Comparison of ENCODE assay signal across 1 cellular context in genomic region chr2:63993130-63993584, GRCh38.
A peak's percentile ranks its signal among the peaks of the same experiment; 100 is the strongest.
TF ChIP-seq lines count a peak whose summit lies in the region.
"Not testable (repeated sequence)": the region's sequence is repeated elsewhere in the genome, so short reads cannot be mapped to it uniquely, and the experiment has no call there.

No MANE protein-coding gene starts in this region.

TF ChIP-seq in HepG2, 621 proteins besides CTCF, POLR2A, EP300 and RAD21 (continued from another document and continues in another):
- TF ChIP-seq TRIM24 (CRISPR knock-in tag; IDR thresholded peaks at IDR 0.05) (0 out of 2 replicates have a peak, but pooled peaks have one; percentile 47), NR2F6 (IDR thresholded peaks at IDR 0.05) (0 out of 2 replicates have a peak, but pooled peaks have one; percentile 36), NR2F6 (CRISPR knock-in tag; IDR thresholded peaks at IDR 0.05) (peak; percentile 42; the same call in 1 of the 2 replicates), TBX2 (CRISPR knock-in tag; IDR thresholded peaks at IDR 0.05; ENCODE audit: borderline replicate concordance) (peak; percentile 86; the same call in 1 of the 2 replicates), CREM (IDR thresholded peaks at IDR 0.05) (peak; percentile 68), GABPB1 (CRISPR knock-in tag; IDR thresholded peaks at IDR 0.05) (0 out of 2 replicates have a peak, but pooled peaks have one; percentile 23), BCL6 (CRISPR knock-in tag; IDR thresholded peaks at IDR 0.05) (peak; percentile 62), NR2F2 (IDR thresholded peaks at IDR 0.05; ENCODE audit: borderline replicate concordance, low read depth) (0 out of 2 replicates have a peak, but pooled peaks have one; percentile 18), ZNF878 (CRISPR knock-in tag; IDR thresholded peaks at IDR 0.05) (0 out of 2 replicates have a peak, but pooled peaks have one; percentile 51), SIX1 (CRISPR knock-in tag; IDR thresholded peaks at IDR 0.05; ENCODE audit: borderline replicate concordance) (peak; percentile 56; the same call in 1 of the 2 replicates), ZNF331 (CRISPR knock-in tag; IDR thresholded peaks at IDR 0.05) (peak; percentile 81; the same call in 1 of the 2 replicates), FOXP4 (CRISPR knock-in tag; IDR thresholded peaks at IDR 0.05) (peak; percentile 81), ZNF609 (CRISPR knock-in tag; IDR thresholded peaks at IDR 0.05; ENCODE audit: borderline replicate concordance) (peak; percentile 24; the same call in 1 of the 2 replicates), DPF2 (CRISPR knock-in tag; IDR thresholded peaks at IDR 0.05; ENCODE audit: borderline replicate concordance, low read depth) (peak; percentile 37; the same call in 1 of the 2 replicates), FOXA3 (CRISPR knock-in tag; IDR thresholded peaks at IDR 0.05) (peak; percentile 72), RXRB (CRISPR knock-in tag; IDR thresholded peaks at IDR 0.05; ENCODE audit: borderline replicate concordance) (peak; percentile 77), PHF21A (CRISPR knock-in tag; IDR thresholded peaks at IDR 0.05) (peak; percentile 76; the same call in 1 of the 2 replicates), TEAD3 (CRISPR knock-in tag; optimal IDR thresholded peaks at IDR 0.05; ENCODE audit: borderline replicate concordance) (peak; percentile 98), SRF (IDR thresholded peaks at IDR 0.05; ENCODE audit: low read depth, low read length) (0 out of 2 replicates have a peak, but pooled peaks have one; percentile 6), ZNF780A (CRISPR knock-in tag; IDR thresholded peaks at IDR 0.05) (peak; percentile 57; the same call in 1 of the 2 replicates), FOXO1 (CRISPR knock-in tag; IDR thresholded peaks at IDR 0.05) (peak; percentile 88), HNF1A (IDR thresholded peaks at IDR 0.05; ENCODE audit: low read depth) (0 out of 2 replicates have a peak, but pooled peaks have one; percentile 24), HNF1A (CRISPR knock-in tag; IDR thresholded peaks at IDR 0.05; ENCODE audit: borderline replicate concordance) (peak; percentile 43; the same call in 1 of the 2 replicates), HOXA3 (CRISPR knock-in tag; IDR thresholded peaks at IDR 0.05) (peak; percentile 70; the same call in 1 of the 2 replicates), ZNF761 (CRISPR knock-in tag; conservative IDR thresholded peaks at IDR 0.05) (0 out of 2 replicates have a peak, but pooled peaks have one; percentile 40), RARA (CRISPR knock-in tag; IDR thresholded peaks at IDR 0.05) (peak; percentile 54), IKZF5 (CRISPR knock-in tag; IDR thresholded peaks at IDR 0.05) (peak; percentile 70; the same call in 1 of the 2 replicates), NR2C2 (CRISPR knock-in tag; IDR thresholded peaks at IDR 0.05; ENCODE audit: borderline replicate concordance) (peak; percentile 48; the same call in 1 of the 2 replicates), ZSCAN25 (CRISPR knock-in tag; IDR thresholded peaks at IDR 0.05) (peak; percentile 37; the same call in 1 of the 2 replicates), ZFX (CRISPR knock-in tag; IDR thresholded peaks at IDR 0.05; ENCODE audit: low read depth) (0 out of 2 replicates have a peak, but pooled peaks have one; percentile 13), NFIC (IDR thresholded peaks at IDR 0.05; ENCODE audit: low read length) (peak; percentile 63), KLF9 (CRISPR knock-in tag; IDR thresholded peaks at IDR 0.05; ENCODE audit: low read depth) (peak; percentile 69; the same call in 1 of the 2 replicates), ZMYM4 (CRISPR knock-in tag; IDR thresholded peaks at IDR 0.05) (peak; percentile 70), ZBTB33 (CRISPR knock-in tag; IDR thresholded peaks at IDR 0.05) (0 out of 2 replicates have a peak, but pooled peaks have one; percentile 29), FOXJ3 (CRISPR knock-in tag; IDR thresholded peaks at IDR 0.05; ENCODE audit: borderline replicate concordance) (peak; percentile 69; the same call in 1 of the 2 replicates), ZNF337 (CRISPR knock-in tag; IDR thresholded peaks at IDR 0.05; ENCODE audit: borderline replicate concordance, low read depth) (0 out of 2 replicates have a peak, but pooled peaks have one; percentile 33), ZMYM2 (CRISPR knock-in tag; IDR thresholded peaks at IDR 0.05) (peak; percentile 84), STAG1 (CRISPR knock-in tag; IDR thresholded peaks at IDR 0.05) (peak; percentile 43), ZNF614 (CRISPR knock-in tag; IDR thresholded peaks at IDR 0.05; ENCODE audit: borderline replicate concordance) (peak; percentile 61; the same call in 1 of the 2 replicates), KDM6A (CRISPR knock-in tag; IDR thresholded peaks at IDR 0.05; ENCODE audit: low read depth) (peak; percentile 82), MYPOP (CRISPR knock-in tag; IDR thresholded peaks at IDR 0.05) (peak; percentile 66; the same call in 1 of the 2 replicates), HOMEZ (CRISPR knock-in tag; IDR thresholded peaks at IDR 0.05; ENCODE audit: low read depth) (peak; percentile 87), TOE1 (CRISPR knock-in tag; IDR thresholded peaks at IDR 0.05) (0 out of 2 replicates have a peak, but pooled peaks have one; percentile 70), POGZ (CRISPR knock-in tag; IDR thresholded peaks at IDR 0.05) (peak; percentile 80), KLF16 (CRISPR knock-in tag; IDR thresholded peaks at IDR 0.05) (peak in 1 of 2 experiments; percentile 20; a peak in 1 of 4 replicates), ARNTL (CRISPR knock-in tag; IDR thresholded peaks at IDR 0.05) (peak; percentile 36; the same call in 1 of the 2 replicates), TCF7 (IDR thresholded peaks at IDR 0.05; ENCODE audit: low read depth) (peak; percentile 54; the same call in 1 of the 2 replicates)
- TF ChIP-seq CREM (CRISPR knock-in tag; IDR thresholded peaks at IDR 0.05) = not testable (repeated sequence)
